Comparison of ENCODE assay signal across 9 cellular contexts in genomic region chr3:54326951-54327350, GRCh38.
"Had no signal": no experiment of that assay in that cellular context is flagged by ENCODE, and none has a peak within 500 bp of the region (broad histone marks: within the 10 kb centered on the region; RNA-seq: fewer than 3 reads in every experiment).

No MANE protein-coding gene starts in this region.

- H3K4me3 ChIP-seq: GM23338, K562 had no signal

- H3K27ac ChIP-seq: HL-60 had no signal

- FAIRE-seq: H1, H54, K562 had no signal

- ATAC-seq: GM23338, K562 had no signal

- H2AFZ ChIP-seq: GM23338 had no signal

- H3K4me2 ChIP-seq: GM23338 had no signal

- DNase-seq: H9, HCEC 1CT, IMR-90, KG1 had no signal
